22 cellular contexts compared by ENCODE assay signal in genomic region chr4:126731062-126731461, GRCh38.
DNase-seq lines count a peak whose midpoint lies in the region; ATAC-seq and TF ChIP-seq lines count a peak whose summit lies in the region.
"Had no signal": no experiment of that assay in that cellular context is flagged by ENCODE, and none has a peak within 500 bp of the region (broad histone marks: within the 10 kb centered on the region; RNA-seq: fewer than 3 reads in every experiment).

No MANE protein-coding gene starts in this region.

- no peaks in the 10 kb centered on the region for H3K4me1 Mint-ChIP-seq in CD8-positive, alpha-beta memory T cell
- H3K4me1 Mint-ChIP-seq: B cell had no signal

- H3K36me3 Mint-ChIP-seq in CD8-positive, alpha-beta memory T cell, result no peaks in the 10 kb centered on the region
- H3K36me3 Mint-ChIP-seq: CD8-positive, alpha-beta T cell had no signal

- intact Hi-C loops in Right ventricle myocardium superior (cut with DNase I), result no loop called here
- intact Hi-C loops in Right ventricle myocardium inferior (cut with DNase I), result no loop called here

- H2AFZ ChIP-seq in osteoblast (ENCODE audit: low read length), result no peak overlapping the region

- H3K9me3 Mint-ChIP-seq in CD8-positive, alpha-beta memory T cell, result peaks cover 0 to 21% (median 4%) of the 10 kb centered on the region in 5 donors

- CTCF ChIA-PET in CD8-positive, alpha-beta memory T cell (lab: Charles Lee), result no interaction called here

- H3K4me3 Mint-ChIP-seq in CD8-positive, alpha-beta memory T cell, result no peak overlapping the region
- H3K4me3 Mint-ChIP-seq: B cell; CD4-positive, alpha-beta T cell; CD8-positive, alpha-beta T cell had no signal

- ATAC-seq in Right ventricle myocardium superior (ENCODE audit: poor library complexity) (peak; percentile 59), Right ventricle myocardium inferior (no peak)
- ATAC-seq: A549; CD8-positive, alpha-beta T cell; GM12878 had no signal

- no peaks in the 10 kb centered on the region for H3K4me1 ChIP-seq in CD8-positive, alpha-beta memory T cell (ENCODE audit: insufficient read depth, low read length)
- peaks cover 5% of the 10 kb centered on the region for H3K4me1 ChIP-seq in osteoblast (ENCODE audit: insufficient read depth, low read length)
- H3K4me1 ChIP-seq: A549; BLaER1 treated with 17β-estradiol and CSF1 and Interleukin-3, amounts not matched to agents 10 nM and 100 nM had no signal

- no peaks in the 10 kb centered on the region for H4K20me1 ChIP-seq in osteoblast (ENCODE audit: insufficient read depth, low read length)
- H4K20me1 ChIP-seq: BLaER1 treated with 17β-estradiol and CSF1 and Interleukin-3, amounts not matched to agents 10 nM and 100 nM had no signal

- no peaks in the 10 kb centered on the region for H3K9me3 ChIP-seq in CD8-positive, alpha-beta memory T cell (ENCODE audit: low read length)
- no peaks in the 10 kb centered on the region for H3K9me3 ChIP-seq in osteoblast (ENCODE audit: low read depth, low read length)
- H3K9me3 ChIP-seq: A549; BLaER1 treated with 17β-estradiol and CSF1 and Interleukin-3, amounts not matched to agents 10 nM and 100 nM had no signal

- DNase-seq in Right ventricle myocardium superior (no peak), Right ventricle myocardium inferior (ENCODE audit: missing footprints) (no peak), osteoblast (ENCODE audit: insufficient read length, low spot score, missing footprints) (peak; percentile 3)
- no peak for DNase-seq in CD8-positive, alpha-beta memory T cell
- no peak for DNase-seq in stimulated activated CD4-positive, alpha-beta T cell treated with anti-CD3 and anti-CD28 coated beads, Interleukin-12 subunit alpha, Interleukin-12 subunit beta, amount 100 ng/mL, for 4 hours
- DNase-seq: AML-193; CD4-positive, alpha-beta T cell; CD8-positive, alpha-beta T cell; COR-L47; DMS 273 treated with DMSO at 0.1 percent for 48 hours; DMS153; DMS53; DMS79; DND-41; EL; GDM1 had no signal

- H3K36me3 ChIP-seq in CD8-positive, alpha-beta memory T cell (ENCODE audit: insufficient read depth, low read length), result no peaks in the 10 kb centered on the region
- no peaks in the 10 kb centered on the region for H3K36me3 ChIP-seq in osteoblast (ENCODE audit: insufficient read depth, low read length)
- H3K36me3 ChIP-seq: BLaER1 treated with 17β-estradiol and CSF1 and Interleukin-3, amounts not matched to agents 10 nM and 100 nM had no signal

- no peak overlapping the region for H3K27ac Mint-ChIP-seq in CD8-positive, alpha-beta memory T cell
- H3K27ac Mint-ChIP-seq: B cell; CD4-positive, alpha-beta T cell; CD8-positive, alpha-beta T cell had no signal

- POLR2A ChIA-PET in CD8-positive, alpha-beta memory T cell (lab: Charles Lee), result no interaction called here

- no peaks in the 10 kb centered on the region for H3K27me3 ChIP-seq in CD8-positive, alpha-beta memory T cell (ENCODE audit: insufficient read depth, low read length, poor library complexity, severe bottlenecking)
- H3K27me3 ChIP-seq in osteoblast (ENCODE audit: insufficient read depth, low read length), result no peaks in the 10 kb centered on the region
- H3K27me3 ChIP-seq: BLaER1 treated with 17β-estradiol and CSF1 and Interleukin-3, amounts not matched to agents 10 nM and 100 nM had no signal

- no peak for TF ChIP-seq CTCF in osteoblast (IDR thresholded peaks at IDR 0.05; ENCODE audit: extremely low read depth, low read depth, low read length)

- no peak overlapping the region for H3K4me2 ChIP-seq in osteoblast (ENCODE audit: insufficient read depth, low read length)
- H3K4me2 ChIP-seq: A549; BLaER1 treated with 17β-estradiol and CSF1 and Interleukin-3, amounts not matched to agents 10 nM and 100 nM had no signal

- peak overlapping the region; percentile 9 for H3K27ac ChIP-seq in CD8-positive, alpha-beta memory T cell (ENCODE audit: low read depth, low read length)
- no peak overlapping the region for H3K27ac ChIP-seq in osteoblast (ENCODE audit: low read depth, low read length)
- H3K27ac ChIP-seq: 22Rv1; A549; BLaER1 treated with 17β-estradiol and CSF1 and Interleukin-3, amounts not matched to agents 10 nM and 100 nM; C4-2B had no signal

- H3K4me3 ChIP-seq in CD8-positive, alpha-beta memory T cell (ENCODE audit: low read length), result no peak overlapping the region
- H3K4me3 ChIP-seq in osteoblast (ENCODE audit: insufficient read depth, low read length), result no peak overlapping the region
- H3K4me3 ChIP-seq: A549; BLaER1 treated with 17β-estradiol and CSF1 and Interleukin-3, amounts not matched to agents 10 nM and 100 nM; GM12878 had no signal

- no peaks in the 10 kb centered on the region for H3K79me2 ChIP-seq in osteoblast (ENCODE audit: insufficient read depth, low read length)

- no peaks in the 10 kb centered on the region for H3K27me3 Mint-ChIP-seq in CD8-positive, alpha-beta memory T cell
- H3K27me3 Mint-ChIP-seq: B cell; CD4-positive, alpha-beta T cell had no signal
